ENCODE assay signal across 8 cellular contexts in genomic region chr2:230713331-230714121, GRCh38. TPM values are rescaled to one million over a fixed set of nuclear protein-coding genes. Genes with fewer than 3 reads are reported as not detected.
DNase-seq lines count a peak whose midpoint lies in the region; ATAC-seq and TF ChIP-seq lines count a peak whose summit lies in the region.

No MANE protein-coding gene starts in this region.

- peak overlapping the region; percentile 98 for H3K4me2 ChIP-seq in SU-DHL-6 (ENCODE audit: low read depth, low read length, poor library complexity, severe bottlenecking)

- WGBS in adipose tissue, 3 donors = 0 to 1% (median 0%) methylated on average over 52 to 62 of the region's 62 CpGs

- peaks cover 56% of the 10 kb centered on the region for H3K79me2 ChIP-seq in SU-DHL-6 (ENCODE audit: insufficient read depth, low read length)

- H3K27me3 ChIP-seq in SU-DHL-6 (ENCODE audit: low read length) (no peaks in the 10 kb centered on the region), right atrium auricular region (no peaks in the 10 kb centered on the region)

- H3K4me3 ChIP-seq in SU-DHL-6 (ENCODE audit: insufficient read depth, low read length, poor library complexity, severe bottlenecking) (peak overlapping the region; percentile 94), right atrium auricular region (peak overlapping the region; percentile 94 to 100)

- H3K27ac ChIP-seq in 22Rv1 = peak overlapping the region; percentile 49
- H3K27ac ChIP-seq in SU-DHL-6 (ENCODE audit: low read depth, low read length) = peak overlapping the region; percentile 61
- peak overlapping the region; percentile 38 for H3K27ac ChIP-seq in adipose tissue (ENCODE audit: low read depth, low read length)
- peak overlapping the region; percentile 95 for H3K27ac ChIP-seq in right atrium auricular region

- peaks cover 16% of the 10 kb centered on the region for H4K20me1 ChIP-seq in SU-DHL-6 (ENCODE audit: low read depth, low read length)

- H3K9me3 ChIP-seq in SU-DHL-6 (ENCODE audit: insufficient read depth, low read length) (no peaks in the 10 kb centered on the region), right atrium auricular region (no peaks in the 10 kb centered on the region)

- H3K9me2 ChIP-seq in SU-DHL-6 (replicated peaks; ENCODE audit: insufficient read depth, low read length) = no peaks in the 10 kb centered on the region

- TF ChIP-seq CTCF in 22Rv1 (IDR thresholded peaks at IDR 0.05) (no peak), SU-DHL-6 (IDR thresholded peaks at IDR 0.05; ENCODE audit: insufficient read depth, low read length, poor library complexity, severe bottlenecking) (no peak), right atrium auricular region (IDR thresholded peaks at IDR 0.05) (no peak)

- DNase-seq in right atrium auricular region (ENCODE audit: low spot score) = no peak
- DNase-seq in putamen (ENCODE audit: low spot score) = peak; percentile 13
- no peak for DNase-seq in NCI-H1694 (lab: John Stamatoyannopoulos, UW)

- H3K36me3 ChIP-seq in SU-DHL-6 (ENCODE audit: low read length) (no peaks in the 10 kb centered on the region), right atrium auricular region (no peaks in the 10 kb centered on the region)

- peaks cover 0 to 51% of the 10 kb centered on the region in 2 donors for H3K4me1 ChIP-seq in right atrium auricular region

- H3F3A ChIP-seq in SU-DHL-6 (ENCODE audit: insufficient read depth) = peaks cover 15% of the 10 kb centered on the region

- H3K9ac ChIP-seq in SU-DHL-6 (ENCODE audit: low read length) = peak overlapping the region; percentile 85

- no peak overlapping the region for H2AFZ ChIP-seq in SU-DHL-6 (ENCODE audit: low read depth, low read length, severe bottlenecking)

- ATAC-seq in GM18873 (IDR thresholded peaks at IDR 0.05; ENCODE audit: low FRiP score, unreplicated experiment) = peak; percentile 1
- peak; percentile 17 for ATAC-seq in HG03196 (IDR thresholded peaks at IDR 0.05; ENCODE audit: unreplicated experiment)

RNA-seq across cellular contexts. Expression of gene CAB39, which starts 0.9 kb away (rescaled TPM):
- 10 to 100 TPM; 12.3 to 40.7 (median 37.3) TPM for polyA plus RNA-seq in adipose tissue
- total RNA-seq in right atrium auricular region = 10 to 100 TPM; 66.1 to 81.5 TPM

Comparison
In these comparisons a context has a peak if more than half of its experiments do, and no peak if none do; other contexts are left out.
1. H3K27ac ChIP-seq: peak in every context shown above with its lines; median percentile 95 in right atrium auricular region; 61 in SU-DHL-6; 49 in 22Rv1; 38 in adipose tissue.